Comparison of ENCODE assay signal across 1 cellular context in genomic region chr16:77062878-77063566, GRCh38.
TF ChIP-seq lines count a peak whose summit lies in the region.

No MANE protein-coding gene starts in this region.

TF ChIP-seq in HepG2, 621 proteins besides CTCF, POLR2A, EP300 and RAD21 (continued from another document):
- TF ChIP-seq ATF7 (IDR thresholded peaks at IDR 0.05) = peak; percentile 91
- no peak for TF ChIP-seq ATF7 (CRISPR knock-in tag; IDR thresholded peaks at IDR 0.05)
- TF ChIP-seq ZFP91 (CRISPR knock-in tag; IDR thresholded peaks at IDR 0.05; ENCODE audit: borderline replicate concordance) = no peak
- TF ChIP-seq ZBTB42 (CRISPR knock-in tag; IDR thresholded peaks at IDR 0.05) = no peak
